14 cellular contexts compared by ENCODE assay signal in genomic region chr20:47679462-47679861, GRCh38.
DNase-seq lines count a peak whose midpoint lies in the region; ATAC-seq and TF ChIP-seq lines count a peak whose summit lies in the region.
"Had no signal": no experiment of that assay in that cellular context is flagged by ENCODE, and none has a peak within 500 bp of the region (broad histone marks: within the 10 kb centered on the region; RNA-seq: fewer than 3 reads in every experiment).

No MANE protein-coding gene starts in this region.

- TF ChIP-seq CTCF in WTC11 (IDR thresholded peaks at IDR 0.05), result no peak
- no peak for TF ChIP-seq CTCF in upper lobe of right lung (IDR thresholded peaks at IDR 0.05)

- no peaks in the 10 kb centered on the region for H3K27me3 Mint-ChIP-seq in WTC11 (ENCODE audit: low read depth)

- peak; percentile 48 for DNase-seq in activated effector memory CD4-positive, alpha-beta T cell treated with anti-CD3 and anti-CD28 coated beads, Interleukin-2, amount 50 U/mL, for 16 hours
- DNase-seq in activated effector memory CD4-positive, alpha-beta T cell treated with Interleukin-2 at 50 U/mL for 16 hours, result no peak
- DNase-seq in WTC11 (ENCODE audit: low spot score), result no peak
- peak; percentile 80 for DNase-seq in mesenteric fat pad (ENCODE audit: low spot score)
- peak; percentile 49 for DNase-seq in upper lobe of right lung
- DNase-seq in cerebellum (ENCODE audit: low spot score), result no peak
- DNase-seq: 8988T, AML-193, H7 had no signal

- H3K9me3 Mint-ChIP-seq in WTC11, result peaks cover 5% of the 10 kb centered on the region; the same call in 1 of the 2 replicates
- H3K9me3 Mint-ChIP-seq: CD8-positive, alpha-beta memory T cell; GM23338 had no signal

- 0 out of 2 replicates have a peak overlapping the region, but pooled peaks have one; percentile 63 for H3K27ac Mint-ChIP-seq in WTC11
- H3K27ac Mint-ChIP-seq: CD8-positive, alpha-beta memory T cell had no signal

- H3K4me3 Mint-ChIP-seq in WTC11, result no peak overlapping the region
- H3K4me3 Mint-ChIP-seq: CD8-positive, alpha-beta memory T cell; GM23338 had no signal

- CTCF ChIA-PET in WTC11 (lab: Charles Lee), result interaction anchor here (1.4 to 4.7 kb wide), 4 partner anchors 16 to 942 kb away, joined by 5 to 53 read pairs (median 10); no protein-coding TSS in a partner anchor

- intact Hi-C loops in upper lobe of right lung (cut with DNase I), result no loop called here

- H3K36me3 ChIP-seq in upper lobe of right lung, result no peaks in the 10 kb centered on the region
- H3K36me3 ChIP-seq: BLaER1 had no signal

- no peaks in the 10 kb centered on the region; the same call in 1 of the 2 replicates for H3K36me3 Mint-ChIP-seq in WTC11
- H3K36me3 Mint-ChIP-seq: CD8-positive, alpha-beta memory T cell had no signal

- no peak overlapping the region for H3K27ac ChIP-seq in upper lobe of right lung
- H3K27ac ChIP-seq: BLaER1 had no signal

- no peak overlapping the region for H3K4me3 ChIP-seq in upper lobe of right lung
- H3K4me3 ChIP-seq: BLaER1, GM23338 had no signal

- H3K4me1 Mint-ChIP-seq in WTC11, result peaks cover 10% of the 10 kb centered on the region

- no peaks in the 10 kb centered on the region for H3K27me3 ChIP-seq in upper lobe of right lung
- H3K27me3 ChIP-seq: BLaER1 had no signal

- POLR2A ChIA-PET in WTC11 (lab: Charles Lee), result no interaction called here

- no peaks in the 10 kb centered on the region for H3K9me3 ChIP-seq in upper lobe of right lung
- H3K9me3 ChIP-seq: BLaER1, Caco-2 had no signal

- peaks cover 7% of the 10 kb centered on the region for H3K4me1 ChIP-seq in upper lobe of right lung

- ATAC-seq in WTC11, result no peak
- no peak for ATAC-seq in upper lobe of right lung
- ATAC-seq in HG03432 (IDR thresholded peaks at IDR 0.05; ENCODE audit: unreplicated experiment), result no peak
- ATAC-seq: GM23338 had no signal

TF ChIP-seq in WTC11, 78 proteins besides CTCF, POLR2A, EP300 and RAD21:
- TF ChIP-seq CREM (CRISPR knock-in tag; IDR thresholded peaks at IDR 0.05), result no peak
- TF ChIP-seq ARID4B (CRISPR knock-in tag; IDR thresholded peaks at IDR 0.05; ENCODE audit: borderline replicate concordance), result no peak
- TF ChIP-seq FOXP4 (CRISPR knock-in tag; IDR thresholded peaks at IDR 0.05), result no peak
- no peak for TF ChIP-seq PRRX2 (CRISPR knock-in tag; IDR thresholded peaks at IDR 0.05)
- no peak for TF ChIP-seq CDX4 (CRISPR knock-in tag; IDR thresholded peaks at IDR 0.05; ENCODE audit: borderline replicate concordance)
- TF ChIP-seq USF1 (CRISPR knock-in tag; IDR thresholded peaks at IDR 0.05), result no peak
- no peak for TF ChIP-seq RORB (CRISPR knock-in tag; IDR thresholded peaks at IDR 0.05)
- no peak for TF ChIP-seq GTF2I (CRISPR knock-in tag; conservative IDR thresholded peaks at IDR 0.05)
TF ChIP-seq in WTC11: peak in this region for 0.

Comparison
In these comparisons a context has a peak if more than half of its experiments do, and no peak if none do; other contexts are left out.
1. DNase-seq: peak in activated effector memory CD4-positive, alpha-beta T cell treated with anti-CD3 and anti-CD28 coated beads, Interleukin-2, amount 50 U/mL, for 16 hours (single experiment), mesenteric fat pad (single experiment) and upper lobe of right lung (single experiment); none in activated effector memory CD4-positive, alpha-beta T cell treated with Interleukin-2 at 50 U/mL for 16 hours (single experiment), WTC11 (single experiment) and cerebellum (single experiment).